Comparison of ENCODE assay signal across 9 cellular contexts in genomic region chr1:150162582-150162861, GRCh38. TPM values are rescaled to one million over a fixed set of nuclear protein-coding genes. Genes with fewer than 3 reads are reported as not detected.
DNase-seq lines count a peak whose midpoint lies in the region; FAIRE-seq and TF ChIP-seq lines count a peak whose summit lies in the region.
"Had no signal": no experiment of that assay in that cellular context is flagged by ENCODE, and none has a peak within 500 bp of the region (broad histone marks: within the 10 kb centered on the region; RNA-seq: fewer than 3 reads in every experiment).

No MANE protein-coding gene starts in this region.

- H4K20me1 ChIP-seq in smooth muscle cell (ENCODE audit: low read depth): no peaks in the 10 kb centered on the region

- H2AFZ ChIP-seq in smooth muscle cell (ENCODE audit: low read depth): no peak overlapping the region

- H3F3A ChIP-seq in smooth muscle cell (ENCODE audit: low read depth): peaks cover 14% of the 10 kb centered on the region

- no peak for DNase-seq in GM12891 (ENCODE audit: insufficient read length, low spot score)
- no peak for DNase-seq in astrocyte of the spinal cord (ENCODE audit: low read depth, low spot score)
- no peak for DNase-seq in smooth muscle cell (lab: John Stamatoyannopoulos, UW; ENCODE audit: unreplicated experiment)
- DNase-seq in activated CD8-positive, alpha-beta memory T cell treated with anti-CD3 and anti-CD28 coated beads for 24 hours: no peak
- no peak for DNase-seq in stimulated activated CD4-positive, alpha-beta T cell treated with anti-CD3 and anti-CD28 coated beads, Interleukin-12 subunit alpha, Interleukin-12 subunit beta, amount 100 ng/mL, for 4 hours
- DNase-seq in NCI-H526 treated with DMSO at 0.1 percent for 48 hours (lab: John Stamatoyannopoulos, UW): no peak
- no peak for DNase-seq in activated CD4-positive, alpha-beta T cell treated with anti-CD3 and anti-CD28 coated beads for 1 hour

- TF ChIP-seq CTCF in astrocyte of the spinal cord (IDR thresholded peaks at IDR 0.05; ENCODE audit: low read depth, low read length) (no peak), smooth muscle cell (IDR thresholded peaks at IDR 0.05; ENCODE audit: borderline replicate concordance, insufficient read depth, poor library complexity, severe bottlenecking) (no peak)

- no peak for FAIRE-seq in GM12891 (lab: Jason Lieb, UNC)

- peak overlapping the region; percentile 87 for H3K4me2 ChIP-seq in smooth muscle cell

- WGBS in smooth muscle cell (ENCODE audit: low lambda C conversion rate): 21% methylated on average over 4 of the region's 4 CpGs

- no peaks in the 10 kb centered on the region for H3K79me2 ChIP-seq in smooth muscle cell (ENCODE audit: low read depth)

- H3K4me1 ChIP-seq in smooth muscle cell (ENCODE audit: low read depth): peaks cover 24% of the 10 kb centered on the region

- peak overlapping the region; percentile 94 for H3K27ac ChIP-seq in smooth muscle cell (ENCODE audit: low read depth)
- H3K27ac ChIP-seq: VCaP had no signal

- no peak for TF ChIP-seq POLR2A in GM12891 (IDR thresholded peaks at IDR 0.05; ENCODE audit: low read depth, low read length)

- H3K9ac ChIP-seq in smooth muscle cell (ENCODE audit: low read depth): peak overlapping the region; percentile 66

- no peaks in the 10 kb centered on the region for H3K9me3 ChIP-seq in iPS-18c (ENCODE audit: control insufficient read depth, insufficient read depth, low read length)
- H3K9me3 ChIP-seq in smooth muscle cell (replicated peaks; ENCODE audit: low read depth): no peaks in the 10 kb centered on the region

- in situ Hi-C loops in astrocyte of the spinal cord (cut with HindIII; ENCODE audit: low sequenced_read_pairs): no loop called here

- H3K4me3 ChIP-seq in astrocyte of the spinal cord (ENCODE audit: low read depth, low read length) (peak overlapping the region; percentile 13), iPS-18c (ENCODE audit: insufficient read depth, low read depth, low read length) (peak overlapping the region; percentile 41), smooth muscle cell (peak overlapping the region; percentile 50)

- no peaks in the 10 kb centered on the region for H3K27me3 ChIP-seq in smooth muscle cell (ENCODE audit: low read depth)

- H3K36me3 ChIP-seq in smooth muscle cell (ENCODE audit: low read depth): no peaks in the 10 kb centered on the region

TF ChIP-seq in GM12891, 5 proteins besides CTCF, POLR2A, EP300 and RAD21:
- TF ChIP-seq POU2F2 (IDR thresholded peaks at IDR 0.05; ENCODE audit: low read depth, low read length): peak; percentile 29; the same call in 1 of the 2 replicates
- 0 out of 2 replicates have a peak, but pooled peaks have one; percentile 6 for TF ChIP-seq SPI1 (IDR thresholded peaks at IDR 0.05; ENCODE audit: low read depth, low read length)
- TF ChIP-seq TAF1 (IDR thresholded peaks at IDR 0.05; ENCODE audit: low read depth, low read length): no peak
TF ChIP-seq in GM12891: peak in this region for 2.

RNA-seq across cellular contexts. Expression of gene PLEKHO1, which starts 12.8 kb away (rescaled TPM):
- polyA plus RNA-seq in GM12891 (2012; ENCODE audit: low read depth, missing spikeins): 79.1 TPM
- total RNA-seq in smooth muscle cell: 44.1 and 48.5 TPM in 2 replicates
- 75.5 and 81.0 TPM in 2 replicates for polyA plus RNA-seq in smooth muscle cell
